9 cellular contexts compared by ENCODE assay signal in genomic region chr1:159067699-159068621, GRCh38. TPM values are rescaled to one million over a fixed set of nuclear protein-coding genes. Genes with fewer than 3 reads are reported as not detected.
DNase-seq lines count a peak whose midpoint lies in the region; ATAC-seq, FAIRE-seq and TF ChIP-seq lines count a peak whose summit lies in the region.
"Had no signal": no experiment of that assay in that cellular context is flagged by ENCODE, and none has a peak within 500 bp of the region (broad histone marks: within the 10 kb centered on the region; RNA-seq: fewer than 3 reads in every experiment).

No MANE protein-coding gene starts in this region.

- H3K9me3 ChIP-seq in DND-41 (ENCODE audit: insufficient read depth, low read length, severe bottlenecking) = no peaks in the 10 kb centered on the region

- no peaks in the 10 kb centered on the region for H3K79me2 ChIP-seq in DND-41 (ENCODE audit: insufficient read depth, low read length)

- H3K27me3 Mint-ChIP-seq in activated T-helper 17 cell treated with anti-CD3 and anti-CD28 coated beads, Interleukin-2, amount 50 U/mL, for 72 hours = no peaks in the 10 kb centered on the region

- no peaks in the 10 kb centered on the region for H3K27me3 ChIP-seq in DND-41 (ENCODE audit: insufficient read depth, low read length, poor library complexity)

- peak overlapping the region; percentile 95 for H3K4me3 Mint-ChIP-seq in activated T-helper 17 cell treated with anti-CD3 and anti-CD28 coated beads, Interleukin-2, amount 50 U/mL, for 72 hours

- H2AFZ ChIP-seq in DND-41 (ENCODE audit: low read depth, low read length) = peak overlapping the region; percentile 24

- no peaks in the 10 kb centered on the region for H4K20me1 ChIP-seq in DND-41 (ENCODE audit: insufficient read depth, low read length)

- H3K36me3 ChIP-seq in DND-41 (ENCODE audit: insufficient read depth, low read length) = no peaks in the 10 kb centered on the region

- peak overlapping the region; percentile 78 for H3K27ac Mint-ChIP-seq in activated T-helper 17 cell treated with anti-CD3 and anti-CD28 coated beads, Interleukin-2, amount 50 U/mL, for 72 hours

- H3K4me1 Mint-ChIP-seq in activated T-helper 17 cell treated with anti-CD3 and anti-CD28 coated beads, Interleukin-2, amount 50 U/mL, for 72 hours = peaks cover 53% of the 10 kb centered on the region

- TF ChIP-seq CTCF in DND-41 (IDR thresholded peaks at IDR 0.05; ENCODE audit: borderline replicate concordance, extremely low read depth, low read length, poor library complexity, severe bottlenecking) = no peak

- H3K4me3 ChIP-seq in DND-41 (ENCODE audit: low read depth in 1 of 2, low read length in 2 of 2) = no peak overlapping the region

- FAIRE-seq in urothelium cell line (lab: Jason Lieb, UNC) = no peak
- FAIRE-seq: astrocyte had no signal

- no peak for DNase-seq in DND-41
- DNase-seq in sciatic nerve (ENCODE audit: low spot score) = no peak
- DNase-seq in urothelium cell line (ENCODE audit: low spot score) = no peak
- DNase-seq in D341Med (ENCODE audit: low spot score) = no peak
- DNase-seq in hepatic stellate cell (ENCODE audit: low spot score) = no peak

- H3K4me1 ChIP-seq in DND-41 (ENCODE audit: insufficient read depth, low read length) = peaks cover 8% of the 10 kb centered on the region

- intact Hi-C loops in sciatic nerve (cut with DNase I) = no loop called here

- H3K4me2 ChIP-seq in DND-41 (ENCODE audit: insufficient read depth, low read length) = no peak overlapping the region

- H3K9ac ChIP-seq in DND-41 (ENCODE audit: low read depth, low read length) = no peak overlapping the region

- H3K9me3 Mint-ChIP-seq in activated T-helper 17 cell treated with anti-CD3 and anti-CD28 coated beads, Interleukin-2, amount 50 U/mL, for 72 hours = no peaks in the 10 kb centered on the region

- H3K36me3 Mint-ChIP-seq in activated T-helper 17 cell treated with anti-CD3 and anti-CD28 coated beads, Interleukin-2, amount 50 U/mL, for 72 hours (ENCODE audit: low read depth) = peaks cover 100% of the 10 kb centered on the region

- ATAC-seq in DND-41 (ENCODE audit: insufficient read depth, low read depth) (no peak; the same call in 1 of the 3 replicates), GM19452 (IDR thresholded peaks at IDR 0.05; ENCODE audit: unreplicated experiment) (peak; percentile 84), HG03442 (IDR thresholded peaks at IDR 0.05; ENCODE audit: unreplicated experiment) (peak; percentile 81), sciatic nerve (peak; percentile 69)
- peak; percentile 71 for ATAC-seq in activated T-helper 17 cell treated with anti-CD3 and anti-CD28 coated beads, Interleukin-2, amount 50 U/mL, for 72 hours (replicated peaks)

- H3K27ac ChIP-seq in DND-41 (ENCODE audit: low read length) = no peak overlapping the region

RNA-seq across cellular contexts. Expression of gene AIM2, which starts 8.6 kb away (rescaled TPM):
- total RNA-seq in activated T-helper 17 cell treated with anti-CD3 and anti-CD28 coated beads, Interleukin-2, amount 50 U/mL, for 72 hours = 100 to 1,000 TPM in 1 of 2 donors, 10 to 100 TPM in 1; 47.2 to 123 TPM
- 1.5 TPM for total RNA-seq in sciatic nerve

RNA-seq across cellular contexts. Expression of gene IFI16, which starts 58.3 kb away (rescaled TPM):
- 100 to 1,000 TPM; 187 to 217 TPM for total RNA-seq in activated T-helper 17 cell treated with anti-CD3 and anti-CD28 coated beads, Interleukin-2, amount 50 U/mL, for 72 hours
- total RNA-seq in sciatic nerve = 160 TPM

Comparison
In these comparisons a context has a peak if more than half of its experiments do, and no peak if none do; other contexts are left out.
1. RNA of gene AIM2, which starts 8.6 kb away (total RNA-seq): 47.2 to 123 TPM in activated T-helper 17 cell treated with anti-CD3 and anti-CD28 coated beads, Interleukin-2, amount 50 U/mL, for 72 hours; 1.5 TPM in sciatic nerve (single experiment); every median in the first group is over 10 times any median in the second.